14 cellular contexts compared by ENCODE assay signal in genomic region chr4:159185593-159186023, GRCh38.
A peak's percentile ranks its signal among the peaks of the same experiment; 100 is the strongest.
DNase-seq lines count a peak whose midpoint lies in the region; ATAC-seq and TF ChIP-seq lines count a peak whose summit lies in the region.
"Had no signal": no experiment of that assay in that cellular context is flagged by ENCODE, and none has a peak within 500 bp of the region (broad histone marks: within the 10 kb centered on the region; RNA-seq: fewer than 3 reads in every experiment).

No MANE protein-coding gene starts in this region.

- POLR2A ChIA-PET in activated CD8-positive, alpha-beta T cell treated with anti-CD3 and anti-CD28 coated beads for 36 hours (lab: Charles Lee): no interaction called here
- POLR2A ChIA-PET in activated CD8-positive, alpha-beta T cell treated with anti-CD3 and anti-CD28 coated beads, Interleukin-2, amount 10 ng/mL, durations not matched to agents 7 days and 5 days (lab: Charles Lee): no interaction called here
- POLR2A ChIA-PET in activated CD4-positive, alpha-beta memory T cell treated with anti-CD3 and anti-CD28 coated beads for 36 hours (lab: Charles Lee): interaction anchor here (1.0 kb wide), 1 partner anchor 21 kb away, joined by 3 read pairs; no protein-coding TSS in a partner anchor

- H3K27ac Mint-ChIP-seq in activated CD8-positive, alpha-beta T cell treated with anti-CD3 and anti-CD28 coated beads for 36 hours: no peak overlapping the region
- no peak overlapping the region for H3K27ac Mint-ChIP-seq in activated CD8-positive, alpha-beta T cell treated with anti-CD3 and anti-CD28 coated beads, Interleukin-2, amount 10 ng/mL, durations not matched to agents 7 days and 5 days
- no peak overlapping the region for H3K27ac Mint-ChIP-seq in activated CD4-positive, alpha-beta memory T cell treated with anti-CD3 and anti-CD28 coated beads for 36 hours

- no peak overlapping the region for H3K4me3 Mint-ChIP-seq in activated CD8-positive, alpha-beta T cell treated with anti-CD3 and anti-CD28 coated beads for 36 hours
- H3K4me3 Mint-ChIP-seq in activated CD8-positive, alpha-beta T cell treated with anti-CD3 and anti-CD28 coated beads, Interleukin-2, amount 10 ng/mL, durations not matched to agents 7 days and 5 days: no peak overlapping the region
- H3K4me3 Mint-ChIP-seq in activated CD4-positive, alpha-beta memory T cell treated with anti-CD3 and anti-CD28 coated beads for 36 hours: no peak overlapping the region

- peaks cover 10% of the 10 kb centered on the region for H3K4me1 Mint-ChIP-seq in activated CD8-positive, alpha-beta T cell treated with anti-CD3 and anti-CD28 coated beads for 36 hours (ENCODE audit: low read depth)
- peaks cover 3% of the 10 kb centered on the region for H3K4me1 Mint-ChIP-seq in activated CD8-positive, alpha-beta T cell treated with anti-CD3 and anti-CD28 coated beads, Interleukin-2, amount 10 ng/mL, durations not matched to agents 7 days and 5 days (ENCODE audit: low read depth)
- peaks cover 15% of the 10 kb centered on the region for H3K4me1 Mint-ChIP-seq in activated CD4-positive, alpha-beta memory T cell treated with anti-CD3 and anti-CD28 coated beads for 36 hours (ENCODE audit: low read depth)

- H3K36me3 Mint-ChIP-seq in activated CD8-positive, alpha-beta T cell treated with anti-CD3 and anti-CD28 coated beads for 36 hours (ENCODE audit: low read depth): no peaks in the 10 kb centered on the region
- no peaks in the 10 kb centered on the region for H3K36me3 Mint-ChIP-seq in activated CD8-positive, alpha-beta T cell treated with anti-CD3 and anti-CD28 coated beads, Interleukin-2, amount 10 ng/mL, durations not matched to agents 7 days and 5 days (ENCODE audit: low read depth)
- H3K36me3 Mint-ChIP-seq in activated CD4-positive, alpha-beta memory T cell treated with anti-CD3 and anti-CD28 coated beads for 36 hours: peaks cover 2% of the 10 kb centered on the region

- intact Hi-C loops in activated CD8-positive, alpha-beta T cell treated with anti-CD3 and anti-CD28 coated beads for 36 hours (cut with micrococcal nuclease): no loop called here
- intact Hi-C loops in activated CD4-positive, alpha-beta memory T cell treated with anti-CD3 and anti-CD28 coated beads for 36 hours (cut with micrococcal nuclease): no loop called here

- no peaks in the 10 kb centered on the region for H3K27me3 Mint-ChIP-seq in activated CD8-positive, alpha-beta T cell treated with anti-CD3 and anti-CD28 coated beads for 36 hours
- no peaks in the 10 kb centered on the region for H3K27me3 Mint-ChIP-seq in activated CD8-positive, alpha-beta T cell treated with anti-CD3 and anti-CD28 coated beads, Interleukin-2, amount 10 ng/mL, durations not matched to agents 7 days and 5 days (ENCODE audit: low read depth)
- H3K27me3 Mint-ChIP-seq in activated CD4-positive, alpha-beta memory T cell treated with anti-CD3 and anti-CD28 coated beads for 36 hours: no peaks in the 10 kb centered on the region

- ATAC-seq in activated CD8-positive, alpha-beta T cell treated with anti-CD3 and anti-CD28 coated beads for 36 hours: peak; percentile 39
- ATAC-seq in activated CD8-positive, alpha-beta T cell treated with anti-CD3 and anti-CD28 coated beads, Interleukin-2, amount 10 ng/mL, durations not matched to agents 7 days and 5 days: no peak
- ATAC-seq in HG02678 (IDR thresholded peaks at IDR 0.05; ENCODE audit: unreplicated experiment): peak; percentile 59
- peak; percentile 77 for ATAC-seq in stimulated activated naive CD8-positive, alpha-beta T cell treated with anti-CD3 and anti-CD28 coated beads, Interleukin-15, Interleukin-2, amounts not matched to agents 100 U/mL and 50 U/mL, for 24 hours
- no peak for ATAC-seq in GM18868 (IDR thresholded peaks at IDR 0.05; ENCODE audit: unreplicated experiment)

- no peak for TF ChIP-seq CTCF in activated CD8-positive, alpha-beta T cell treated with anti-CD3 and anti-CD28 coated beads for 36 hours (IDR thresholded peaks at IDR 0.05)

- H3K9me3 Mint-ChIP-seq in activated CD8-positive, alpha-beta T cell treated with anti-CD3 and anti-CD28 coated beads for 36 hours: peaks cover 1% of the 10 kb centered on the region
- H3K9me3 Mint-ChIP-seq in activated CD8-positive, alpha-beta T cell treated with anti-CD3 and anti-CD28 coated beads, Interleukin-2, amount 10 ng/mL, durations not matched to agents 7 days and 5 days (ENCODE audit: insufficient read depth): no peaks in the 10 kb centered on the region
- no peaks in the 10 kb centered on the region for H3K9me3 Mint-ChIP-seq in activated CD4-positive, alpha-beta memory T cell treated with anti-CD3 and anti-CD28 coated beads for 36 hours

- CTCF ChIA-PET in activated CD8-positive, alpha-beta T cell treated with anti-CD3 and anti-CD28 coated beads for 36 hours (lab: Charles Lee): interaction anchor here (1.1 kb wide), 2 partner anchors 16 to 17 kb away, joined by 3 read pairs; no protein-coding TSS in a partner anchor
- CTCF ChIA-PET in activated CD8-positive, alpha-beta T cell treated with anti-CD3 and anti-CD28 coated beads, Interleukin-2, amount 10 ng/mL, durations not matched to agents 7 days and 5 days (lab: Charles Lee): interaction anchor here (1.5 to 2.8 kb wide), 2 partner anchors 10 to 17 kb away, joined by 4 to 15 read pairs; no protein-coding TSS in a partner anchor
- CTCF ChIA-PET in activated CD4-positive, alpha-beta memory T cell treated with anti-CD3 and anti-CD28 coated beads for 36 hours (lab: Charles Lee): interaction anchor here (0.9 to 1.0 kb wide), 2 partner anchors 17 to 329 kb away, joined by 3 to 5 read pairs; no protein-coding TSS in a partner anchor

- no peak for DNase-seq in activated CD8-positive, alpha-beta T cell treated with anti-CD3 and anti-CD28 coated beads for 36 hours
- DNase-seq in activated CD8-positive, alpha-beta T cell treated with anti-CD3 and anti-CD28 coated beads, Interleukin-2, amount 10 ng/mL, durations not matched to agents 7 days and 5 days: no peak
- peak; percentile 74 for DNase-seq in OCI-M1 (lab: John Stamatoyannopoulos, UW)
- DNase-seq in stimulated activated naive CD8-positive, alpha-beta T cell treated with anti-CD3 and anti-CD28 coated beads, Interleukin-15, Interleukin-2, amounts not matched to agents 100 U/mL and 50 U/mL, for 24 hours: no peak
- no peak for DNase-seq in NCI-H2107 (lab: John Stamatoyannopoulos, UW)
- DNase-seq in activated CD4-positive, alpha-beta memory T cell treated with anti-CD3 and anti-CD28 coated beads for 36 hours: no peak
- DNase-seq: 8988T, KBM-7, mammary epithelial cell, NCI-H1694 treated with DMSO at 0.1 percent for 48 hours, SHP77 treated with DMSO at 0.1 percent for 48 hours, spleen had no signal

Comparison
In these comparisons a context has a peak if more than half of its experiments do, and no peak if none do; other contexts are left out.
1. ATAC-seq: peak in activated CD8-positive, alpha-beta T cell treated with anti-CD3 and anti-CD28 coated beads for 36 hours (single experiment), HG02678 (single experiment) and stimulated activated naive CD8-positive, alpha-beta T cell treated with anti-CD3 and anti-CD28 coated beads, Interleukin-15, Interleukin-2, amounts not matched to agents 100 U/mL and 50 U/mL, for 24 hours (single experiment); none in activated CD8-positive, alpha-beta T cell treated with anti-CD3 and anti-CD28 coated beads, Interleukin-2, amount 10 ng/mL, durations not matched to agents 7 days and 5 days (single experiment) and GM18868 (single experiment).